Comparison of ENCODE assay signal across 13 cellular contexts in the genomic region with DNA sequence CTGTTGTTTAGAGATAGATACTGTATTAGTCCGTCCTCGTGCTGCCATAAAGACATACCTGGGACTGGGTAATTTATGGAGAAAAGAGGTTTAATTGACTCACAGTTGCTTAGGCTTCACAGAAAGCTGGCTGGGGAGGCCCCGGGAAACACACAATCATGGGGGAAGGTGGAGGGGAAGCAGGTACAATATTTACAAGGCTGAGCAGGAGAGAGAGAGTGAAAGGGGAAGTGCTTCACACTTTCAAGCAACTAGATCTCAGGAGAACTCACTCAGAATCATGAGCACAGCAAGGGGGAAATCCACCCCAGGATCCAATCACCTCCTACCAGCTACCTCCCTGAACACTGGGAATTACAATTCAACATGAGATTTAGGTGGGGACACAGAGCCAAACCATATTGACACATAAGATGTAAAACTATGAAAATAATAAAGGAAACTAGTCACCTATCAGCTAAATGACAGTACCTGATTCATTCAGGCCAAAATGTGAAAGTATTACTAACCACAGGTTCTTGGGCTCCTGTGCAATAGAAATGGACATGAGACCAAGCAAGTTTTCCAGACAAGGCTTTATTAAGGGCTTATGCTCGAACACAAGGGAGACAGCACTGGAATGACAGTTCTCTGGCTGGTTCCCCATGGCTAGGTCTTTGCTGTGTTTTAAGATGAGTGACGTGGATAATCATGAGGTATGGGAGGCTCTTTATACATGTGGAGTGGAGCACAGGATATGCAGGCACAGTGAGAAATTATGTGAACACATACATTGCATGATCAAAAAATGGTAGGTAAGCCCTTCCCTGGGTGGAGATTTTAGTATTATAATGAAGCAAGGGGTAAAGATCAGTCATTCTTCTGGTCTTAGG. TPM values are rescaled to one million over a fixed set of nuclear protein-coding genes. Genes with fewer than 3 reads are reported as not detected.
DNase-seq lines count a peak whose midpoint lies in the region; ATAC-seq, FAIRE-seq and TF ChIP-seq lines count a peak whose summit lies in the region.
"Not testable (repeated sequence)": the region's sequence is repeated elsewhere in the genome, so short reads cannot be mapped to it uniquely, and the experiment has no call there.
"Had no signal": no experiment of that assay in that cellular context is flagged by ENCODE, and none has a peak within 500 bp of the region (broad histone marks: within the 10 kb centered on the region; RNA-seq: fewer than 3 reads in every experiment).

No MANE protein-coding gene starts in this region.

- TF ChIP-seq POLR2A in GM12891 (IDR thresholded peaks at IDR 0.05; ENCODE audit: low read depth, low read length) = not testable (repeated sequence)

- peak; percentile 85 for ATAC-seq in GM18873 (IDR thresholded peaks at IDR 0.05; ENCODE audit: low FRiP score, unreplicated experiment)
- ATAC-seq in GM19463 (IDR thresholded peaks at IDR 0.05; ENCODE audit: unreplicated experiment) = peak; percentile 97
- peak; percentile 94 for ATAC-seq in GM21737 (IDR thresholded peaks at IDR 0.05; ENCODE audit: unreplicated experiment)
- ATAC-seq in HG02938 (IDR thresholded peaks at IDR 0.05; ENCODE audit: unreplicated experiment) = peak; percentile 96
- peak; percentile 94 for ATAC-seq in HG03159 (IDR thresholded peaks at IDR 0.05; ENCODE audit: unreplicated experiment)
- ATAC-seq in HG03571 (IDR thresholded peaks at IDR 0.05; ENCODE audit: unreplicated experiment) = peak; percentile 82

- FAIRE-seq in GM12891 (lab: Jason Lieb, UNC) = peak; percentile 99

- DNase-seq in GM12891 (ENCODE audit: insufficient read length, low spot score) = not testable (repeated sequence)
- peak; percentile 13 for DNase-seq in germinal center (ENCODE audit: low spot score)

TF ChIP-seq in GM12891, 5 proteins besides CTCF, POLR2A, EP300 and RAD21:
- peak; percentile 87 for TF ChIP-seq SPI1 (IDR thresholded peaks at IDR 0.05; ENCODE audit: low read depth, low read length)
TF ChIP-seq in GM12891: peak in this region for 1; not testable (repeated sequence) for 4.

RNA-seq across cellular contexts. Expression of a gene that starts 8.4 kb away (rescaled TPM):
- not detected for polyA plus RNA-seq in GM12891 (2012; ENCODE audit: low read depth, missing spikeins)
- polyA plus RNA-seq: aorta; GM23338; K562; naive thymus-derived CD8-positive, alpha-beta T cell had no signal

RNA-seq across cellular contexts. Expression of a gene that starts 18.6 kb away (rescaled TPM):
- not detected for polyA plus RNA-seq in GM12891 (2012; ENCODE audit: low read depth, missing spikeins)
- polyA plus RNA-seq: aorta; GM23338; K562; naive thymus-derived CD8-positive, alpha-beta T cell; ovary had no signal

RNA-seq across cellular contexts. Expression of a gene that starts 28.8 kb away (rescaled TPM):
- not detected for polyA plus RNA-seq in GM12891 (2012; ENCODE audit: low read depth, missing spikeins)
- polyA plus RNA-seq: aorta; GM23338; K562; naive thymus-derived CD8-positive, alpha-beta T cell; ovary had no signal

RNA-seq across cellular contexts. Expression of a gene that starts 38.9 kb away (rescaled TPM):
- polyA plus RNA-seq in GM12891 (2012; ENCODE audit: low read depth, missing spikeins) = 0.50 TPM
- polyA plus RNA-seq: aorta; GM23338; K562; naive thymus-derived CD8-positive, alpha-beta T cell; ovary had no signal
